ENCODE assay signal across 17 cellular contexts in genomic region chr11:30244255-30244654, GRCh38. TPM values are rescaled to one million over a fixed set of nuclear protein-coding genes. Genes with fewer than 3 reads are reported as not detected.
DNase-seq lines count a peak whose midpoint lies in the region; ATAC-seq and TF ChIP-seq lines count a peak whose summit lies in the region.
"Had no signal": no experiment of that assay in that cellular context is flagged by ENCODE, and none has a peak within 500 bp of the region (broad histone marks: within the 10 kb centered on the region; RNA-seq: fewer than 3 reads in every experiment).

No MANE protein-coding gene starts in this region.

- no peak overlapping the region for H4K5ac ChIP-seq in IMR-90 (ENCODE audit: low read depth, low read length)

- no peak overlapping the region for H3K4ac ChIP-seq in IMR-90 (ENCODE audit: low read depth, low read length)

- H3K14ac ChIP-seq in IMR-90 (replicated peaks; ENCODE audit: low read depth, low read length) = no peak overlapping the region

- no peak overlapping the region for H2AK5ac ChIP-seq in IMR-90 (ENCODE audit: low read depth, low read length)

- no peak overlapping the region for H2BK120ac ChIP-seq in IMR-90 (ENCODE audit: low read depth, low read length)

- no peak overlapping the region for H2AK9ac ChIP-seq in IMR-90 (replicated peaks; ENCODE audit: low read depth, low read length, poor library complexity)

- H2BK15ac ChIP-seq in IMR-90 (ENCODE audit: low read depth, low read length) = no peak overlapping the region

- dilution Hi-C loops in IMR-90 (cut with HindIII; ENCODE audit: low sequenced_read_pairs, unreplicated experiment) = no loop called here

- H3K9ac ChIP-seq in IMR-90 (ENCODE audit: low read depth, low read length) = no peak overlapping the region
- H3K9ac ChIP-seq: BLaER1 had no signal

- ATAC-seq in IMR-90 (ENCODE audit: low read depth) (peak; percentile 69), GM18517 (IDR thresholded peaks at IDR 0.05; ENCODE audit: unreplicated experiment) (no peak)
- ATAC-seq: naive thymus-derived CD8-positive, alpha-beta T cell had no signal

- no peak for TF ChIP-seq POLR2A in IMR-90 (IDR thresholded peaks at IDR 0.05; ENCODE audit: low read depth, low read length)

- H3K4me3 ChIP-seq in AG04449 (ENCODE audit: low read depth, low read length) (no peak overlapping the region), IMR-90 (ENCODE audit: insufficient read depth, low read depth, low read length) (no peak overlapping the region), cardiac fibroblast (replicated peaks in 1 of 2; ENCODE audit: low read depth in 2 of 2, low read length in 2 of 2) (no peak overlapping the region), mesodermal cell (ENCODE audit: extremely low read depth, insufficient read depth, low read length, poor library complexity, severe bottlenecking) (no peak overlapping the region), HAP-1 (no peak overlapping the region)
- H3K4me3 ChIP-seq: BLaER1, skin epidermis, upper lobe of left lung had no signal

- TF ChIP-seq CTCF in AG04449 (IDR thresholded peaks at IDR 0.05; ENCODE audit: insufficient read depth, low read length, missing control alignments) = no peak
- no peak for TF ChIP-seq CTCF in IMR-90 (conservative IDR thresholded peaks at IDR 0.05; ENCODE audit: low read depth, low read length)
- no peak for TF ChIP-seq CTCF in cardiac fibroblast (IDR thresholded peaks at IDR 0.05; ENCODE audit: low read depth, low read length)

- no peak overlapping the region for H2BK5ac ChIP-seq in IMR-90 (ENCODE audit: low read depth, low read length, poor library complexity, severe bottlenecking)

- TF ChIP-seq RAD21 in IMR-90 (IDR thresholded peaks at IDR 0.05; ENCODE audit: low read length) = no peak

- peak; percentile 16 for DNase-seq in AG04449 (ENCODE audit: low read depth, low spot score)
- peak; percentile 58 for DNase-seq in IMR-90
- DNase-seq in cardiac fibroblast (ENCODE audit: low read depth in 2 of 2) = peak; percentile 11 to 47
- no peak for DNase-seq in HAP-1 (ENCODE audit: low spot score in 2 of 2)
- no peak for DNase-seq in ureter (ENCODE audit: low spot score)
- no peak for DNase-seq in activated effector memory CD4-positive, alpha-beta T cell treated with Interleukin-2 at 50 U/mL for 16 hours
- DNase-seq: GF-D8; islet precursor cell; naive thymus-derived CD8-positive, alpha-beta T cell; NCI-H1417; NCI-H82; upper lobe of left lung had no signal

- in situ Hi-C loops in IMR-90 (cut with MboI; ENCODE audit: low sequenced_read_pairs) = no loop called here
- in situ Hi-C loops in HAP-1 (cut with MboI; ENCODE audit: low sequenced_read_pairs) = no loop called here

- H3K27me3 ChIP-seq in IMR-90 (ENCODE audit: control insufficient read depth, insufficient read depth, low read length) (no peaks in the 10 kb centered on the region), HAP-1 (ENCODE audit: low read depth) (no peaks in the 10 kb centered on the region)
- H3K27me3 ChIP-seq: BLaER1, upper lobe of left lung had no signal

- no peak overlapping the region for H4K91ac ChIP-seq in IMR-90 (ENCODE audit: insufficient read depth, low read depth, low read length)

- H3K79me1 ChIP-seq in IMR-90 (ENCODE audit: low read depth in 1 of 2, low read length in 2 of 2) = no peaks in the 10 kb centered on the region

- no CpG with 5 or more reads among the region's 1 CpG for WGBS in IMR-90 (ENCODE audit: extremely low coverage in 2 of 2, insufficient read length in 1 of 2), 2 experiments
- WGBS in mesodermal cell (ENCODE audit: insufficient coverage in 2 of 2), 2 experiments = no CpG with 5 or more reads among the region's 1 CpG

- H3K9me3 ChIP-seq in IMR-90 (ENCODE audit: control insufficient read depth, insufficient read depth, low read length) = no peaks in the 10 kb centered on the region
- H3K9me3 ChIP-seq in mesodermal cell (ENCODE audit: control insufficient read depth, low read length) = no peaks in the 10 kb centered on the region
- H3K9me3 ChIP-seq in HAP-1 = no peaks in the 10 kb centered on the region
- H3K9me3 ChIP-seq: BLaER1, upper lobe of left lung had no signal

- no peaks in the 10 kb centered on the region for H4K20me1 ChIP-seq in IMR-90 (ENCODE audit: insufficient read depth, low read length)
- H4K20me1 ChIP-seq: BLaER1 had no signal

- H3K4me2 ChIP-seq in IMR-90 (ENCODE audit: low read depth, low read length) = no peak overlapping the region
- H3K4me2 ChIP-seq: BLaER1 had no signal

- no peak overlapping the region for H4K8ac ChIP-seq in IMR-90 (ENCODE audit: low read depth in 2 of 2, low read length in 2 of 2)

- H3K36me3 ChIP-seq in IMR-90 (ENCODE audit: control insufficient read depth, insufficient read depth, low read length) (no peaks in the 10 kb centered on the region), mesodermal cell (ENCODE audit: control insufficient read depth, insufficient read depth, low read length) (no peaks in the 10 kb centered on the region), HAP-1 (replicated peaks) (no peaks in the 10 kb centered on the region)
- H3K36me3 ChIP-seq: BLaER1, upper lobe of left lung had no signal

- intact Hi-C loops in IMR-90 (cut with micrococcal nuclease) = no loop called here

- POLR2A ChIA-PET in AG04449 (lab: Yijun Ruan, JAX) = interaction anchor here (1.0 kb wide), 1 partner anchor 79 kb away, joined by 4 read pairs; the partner anchor contains the start of gene ARL14EP
- POLR2A ChIA-PET in IMR-90 (lab: Charles Lee; ENCODE audit: unreplicated experiment) = no interaction called here

- no peak overlapping the region for H3K56ac ChIP-seq in IMR-90 (ENCODE audit: extremely low read depth, insufficient read depth, low read length)

- H3K4me1 ChIP-seq in IMR-90 (ENCODE audit: control insufficient read depth, insufficient read depth, low read length) = no peaks in the 10 kb centered on the region
- H3K4me1 ChIP-seq in mesodermal cell (ENCODE audit: control insufficient read depth, insufficient read depth, low read length, poor library complexity, severe bottlenecking) = peaks cover 34% of the 10 kb centered on the region
- H3K4me1 ChIP-seq in HAP-1 = no peaks in the 10 kb centered on the region
- H3K4me1 ChIP-seq: BLaER1, upper lobe of left lung had no signal

- no peak overlapping the region for H2BK20ac ChIP-seq in IMR-90 (ENCODE audit: low read depth, low read length)

- CTCF ChIA-PET in AG04449 (lab: Yijun Ruan, JAX) = no interaction called here
- CTCF ChIA-PET in IMR-90 (lab: Yijun Ruan, JAX) = no interaction called here

- no peak overlapping the region for H2AFZ ChIP-seq in IMR-90 (replicated peaks; ENCODE audit: low read length, poor library complexity)

- BruUV-seq in IMR-90 (replicated peaks; lab: Mats Ljungman, UMichigan) = no TSS peak

- H3K27ac ChIP-seq in IMR-90 (ENCODE audit: insufficient read depth, low read length) = no peak overlapping the region
- H3K27ac ChIP-seq in mesodermal cell (ENCODE audit: low read depth, low read length, severe bottlenecking) = peak overlapping the region; percentile 83
- H3K27ac ChIP-seq: BLaER1, skin epidermis, upper lobe of left lung had no signal

- no peaks in the 10 kb centered on the region for H3K9me1 ChIP-seq in IMR-90 (ENCODE audit: insufficient read depth, low read length)

- no peak overlapping the region for H3K18ac ChIP-seq in IMR-90 (ENCODE audit: low read depth, low read length)

- H3K23ac ChIP-seq in IMR-90 (ENCODE audit: low read depth, low read length) = no peak overlapping the region

TF ChIP-seq in IMR-90, 13 proteins besides CTCF, POLR2A, EP300 and RAD21:
- TF ChIP-seq CEBPB (IDR thresholded peaks at IDR 0.05; ENCODE audit: low read depth, low read length) = no peak
- peak; percentile 53; the same call in 1 of the 2 replicates for TF ChIP-seq FOS (IDR thresholded peaks at IDR 0.05; ENCODE audit: low read depth, low read length)

RNA-seq across cellular contexts. Expression of gene FSHB, which starts 13.4 kb away (rescaled TPM):
- total RNA-seq in IMR-90 (2012; rRNA removed) (not detected in 2 replicates), ureter (not detected)
- polyA plus RNA-seq in IMR-90 (2012; rRNA removed) = not detected in 2 replicates
- not detected in 2 replicates for polyA plus RNA-seq in IMR-90 (2012; cell fraction: cytosol; rRNA removed)
- not detected in 2 replicates for polyA plus RNA-seq in IMR-90 (2012; cell fraction: nucleus; rRNA removed; ENCODE audit: low replicate concordance)
- polyA plus RNA-seq in mesodermal cell (2013, experiment 1 of 2) = not detected
- not detected for polyA plus RNA-seq in mesodermal cell (2013, experiment 2 of 2)
- total RNA-seq: naive thymus-derived CD8-positive, alpha-beta T cell; SK-MEL-5; upper lobe of left lung had no signal
- polyA plus RNA-seq: naive thymus-derived CD8-positive, alpha-beta T cell had no signal

Comparison
In these comparisons a context has a peak if more than half of its experiments do, and no peak if none do; other contexts are left out.
1. DNase-seq: peak in AG04449 (single experiment), IMR-90 (single experiment) and cardiac fibroblast (2 of 2); none in HAP-1 (0 of 2), ureter (single experiment) and activated effector memory CD4-positive, alpha-beta T cell treated with Interleukin-2 at 50 U/mL for 16 hours (single experiment).